ENCODE assay signal across 8 cellular contexts in genomic region chr12:57476162-57476992, GRCh38. TPM values are rescaled to one million over a fixed set of nuclear protein-coding genes. Genes with fewer than 3 reads are reported as not detected.
DNase-seq lines count a peak whose midpoint lies in the region; ATAC-seq and TF ChIP-seq lines count a peak whose summit lies in the region.

No MANE protein-coding gene starts in this region.

- no peaks in the 10 kb centered on the region for H3K27me3 Mint-ChIP-seq in activated T-helper 1 cell treated with anti-CD3 and anti-CD28 coated beads, Interleukin-12 subunit alpha, Interleukin-12 subunit beta, Interleukin-2, Interleukin-4 antibody, amounts not matched to agents 30 ng/mL and 10 ng/mL and 1 ng/mL, durations not matched to agents 14 hours and 24 hours and 36 hours (ENCODE audit: insufficient read depth)

- ATAC-seq in GM18498 (IDR thresholded peaks at IDR 0.05; ENCODE audit: unreplicated experiment) (peak; percentile 39), HG02885 (IDR thresholded peaks at IDR 0.05; ENCODE audit: poor library complexity, unreplicated experiment) (no peak), GM18867 (IDR thresholded peaks at IDR 0.05; ENCODE audit: unreplicated experiment) (no peak)

- H3K27me3 ChIP-seq in hepatocyte (peaks cover 56% of the 10 kb centered on the region), adrenal gland (peaks cover 26% of the 10 kb centered on the region)

- H3K36me3 Mint-ChIP-seq in activated T-helper 1 cell treated with anti-CD3 and anti-CD28 coated beads, Interleukin-12 subunit alpha, Interleukin-12 subunit beta, Interleukin-2, Interleukin-4 antibody, amounts not matched to agents 30 ng/mL and 10 ng/mL and 1 ng/mL, durations not matched to agents 14 hours and 24 hours and 36 hours (ENCODE audit: low read depth), result peaks cover 47% of the 10 kb centered on the region

- H3K4me1 ChIP-seq in hepatocyte (ENCODE audit: insufficient read depth), result peaks cover 13% of the 10 kb centered on the region
- peaks cover 11 to 14% of the 10 kb centered on the region in 2 donors for H3K4me1 ChIP-seq in adrenal gland (replicated peaks in 1 of 2)

- peak overlapping the region; percentile 95 for H3K4me2 ChIP-seq in hepatocyte

- H3K27ac ChIP-seq in hepatocyte (no peak overlapping the region), adrenal gland (peak overlapping the region in 1 of 5 donors; percentile 86)

- no peak overlapping the region for H3K4me3 ChIP-seq in hepatocyte
- H3K4me3 ChIP-seq in adrenal gland, result peak overlapping the region in 2 of 4 donors; percentile 7 to 49

- 31% methylated on average over 24 of the region's 29 CpGs for WGBS in hepatocyte (ENCODE audit: low lambda C conversion rate, missing lambda C conversion rate)
- WGBS in adrenal gland, 4 donors, result 16 to 25% (median 17%) methylated on average over 12 to 29 of the region's 29 CpGs

- TF ChIP-seq CTCF in hepatocyte (IDR thresholded peaks at IDR 0.05; ENCODE audit: poor library complexity) (no peak), adrenal gland (IDR thresholded peaks at IDR 0.05) (peak in 2 of 6 experiments; percentile 14)

- H3K36me3 ChIP-seq in hepatocyte (replicated peaks; ENCODE audit: insufficient read depth, low read depth) (no peaks in the 10 kb centered on the region), adrenal gland (replicated peaks in 1 of 2) (no peaks in the 10 kb centered on the region)

- no peaks in the 10 kb centered on the region for H3K79me2 ChIP-seq in hepatocyte

- no peak for TF ChIP-seq POLR2A in adrenal gland (IDR thresholded peaks at IDR 0.05)

- peak; percentile 66 for DNase-seq in HuH-7 (ENCODE audit: low spot score)
- DNase-seq in activated T-helper 1 cell treated with anti-CD3 and anti-CD28 coated beads, Interleukin-12 subunit alpha, Interleukin-12 subunit beta, Interleukin-2, Interleukin-4 antibody, amounts not matched to agents 30 ng/mL and 10 ng/mL and 1 ng/mL, durations not matched to agents 14 hours and 24 hours and 36 hours (ENCODE audit: low spot score), result peak; percentile 67
- DNase-seq in hepatocyte (ENCODE audit: low spot score), result no peak
- DNase-seq in stimulated activated CD4-positive, alpha-beta T cell treated with anti-CD3 and anti-CD28 coated beads, Interleukin-15, amount 100 ng/mL, for 24 hours, result peak; percentile 87
- DNase-seq in adrenal gland, result no peak

- no peaks in the 10 kb centered on the region for H3K9me3 Mint-ChIP-seq in activated T-helper 1 cell treated with anti-CD3 and anti-CD28 coated beads, Interleukin-12 subunit alpha, Interleukin-12 subunit beta, Interleukin-2, Interleukin-4 antibody, amounts not matched to agents 30 ng/mL and 10 ng/mL and 1 ng/mL, durations not matched to agents 14 hours and 24 hours and 36 hours

- H3K4me1 Mint-ChIP-seq in activated T-helper 1 cell treated with anti-CD3 and anti-CD28 coated beads, Interleukin-12 subunit alpha, Interleukin-12 subunit beta, Interleukin-2, Interleukin-4 antibody, amounts not matched to agents 30 ng/mL and 10 ng/mL and 1 ng/mL, durations not matched to agents 14 hours and 24 hours and 36 hours (ENCODE audit: low read depth), result peaks cover 54% of the 10 kb centered on the region

- H3K9me3 ChIP-seq in hepatocyte (ENCODE audit: low read depth) (no peaks in the 10 kb centered on the region), adrenal gland (replicated peaks in 1 of 3) (no peaks in the 10 kb centered on the region)

- peak overlapping the region; percentile 93 for H3K4me3 Mint-ChIP-seq in activated T-helper 1 cell treated with anti-CD3 and anti-CD28 coated beads, Interleukin-12 subunit alpha, Interleukin-12 subunit beta, Interleukin-2, Interleukin-4 antibody, amounts not matched to agents 30 ng/mL and 10 ng/mL and 1 ng/mL, durations not matched to agents 14 hours and 24 hours and 36 hours

- H2AFZ ChIP-seq in hepatocyte, result peak overlapping the region; percentile 63

- H3K27ac Mint-ChIP-seq in activated T-helper 1 cell treated with anti-CD3 and anti-CD28 coated beads, Interleukin-12 subunit alpha, Interleukin-12 subunit beta, Interleukin-2, Interleukin-4 antibody, amounts not matched to agents 30 ng/mL and 10 ng/mL and 1 ng/mL, durations not matched to agents 14 hours and 24 hours and 36 hours, result peak overlapping the region; percentile 97

- no peaks in the 10 kb centered on the region for H3K9me2 ChIP-seq in hepatocyte (replicated peaks; ENCODE audit: insufficient read depth)

- intact Hi-C loops in activated T-helper 1 cell treated with anti-CD3 and anti-CD28 coated beads, Interleukin-12 subunit alpha, Interleukin-12 subunit beta, Interleukin-2, Interleukin-4 antibody, amounts not matched to agents 30 ng/mL and 10 ng/mL and 1 ng/mL, durations not matched to agents 14 hours and 24 hours and 36 hours (cut with micrococcal nuclease), result loop anchor here (1.0 to 5.0 kb wide), 6 partner anchors 14 to 844 kb away; partner anchors contain the start of genes BAZ2A, CTDSP2, OS9 and PIP4K2C
- intact Hi-C loops in adrenal gland (cut with DNase I), result no loop called here

- no peaks in the 10 kb centered on the region for H4K20me1 ChIP-seq in hepatocyte (ENCODE audit: insufficient read depth, poor library complexity, severe bottlenecking)

RNA-seq across cellular contexts. Expression of gene ARHGAP9, which starts 3.3 kb away (rescaled TPM):
- 102 TPM in 2 replicates for total RNA-seq in activated T-helper 1 cell treated with anti-CD3 and anti-CD28 coated beads, Interleukin-12 subunit alpha, Interleukin-12 subunit beta, Interleukin-2, Interleukin-4 antibody, amounts not matched to agents 30 ng/mL and 10 ng/mL and 1 ng/mL, durations not matched to agents 14 hours and 24 hours and 36 hours
- total RNA-seq in hepatocyte (0.44 and 2.0 TPM in 2 replicates), adrenal gland (10 to 100 TPM in 7 of 8 donors, 1 to 10 TPM in 1; 7.5 to 39.4 (median 16.8) TPM)
- polyA plus RNA-seq in hepatocyte (2.2 and 3.6 TPM in 2 replicates), adrenal gland (10 to 100 TPM in 2 of 3 donors, 1 to 10 TPM in 1; 4.1 to 46.4 (median 19.4) TPM)

RNA-seq across cellular contexts. Expression of gene MARS1, which starts 11.5 kb away (rescaled TPM):
- 283 and 318 TPM in 2 replicates for total RNA-seq in activated T-helper 1 cell treated with anti-CD3 and anti-CD28 coated beads, Interleukin-12 subunit alpha, Interleukin-12 subunit beta, Interleukin-2, Interleukin-4 antibody, amounts not matched to agents 30 ng/mL and 10 ng/mL and 1 ng/mL, durations not matched to agents 14 hours and 24 hours and 36 hours
- total RNA-seq in hepatocyte, result 117 and 124 TPM in 2 replicates
- polyA plus RNA-seq in hepatocyte, result 147 and 158 TPM in 2 replicates
- 100 to 1,000 TPM in 4 of 8 donors, 10 to 100 TPM in 4; 38.3 to 182 (median 116) TPM for total RNA-seq in adrenal gland
- 100 to 1,000 TPM; 114 to 210 (median 143) TPM for polyA plus RNA-seq in adrenal gland

RNA-seq across cellular contexts. Expression of gene GLI1, which starts 16.8 kb away (rescaled TPM):
- total RNA-seq in activated T-helper 1 cell treated with anti-CD3 and anti-CD28 coated beads, Interleukin-12 subunit alpha, Interleukin-12 subunit beta, Interleukin-2, Interleukin-4 antibody, amounts not matched to agents 30 ng/mL and 10 ng/mL and 1 ng/mL, durations not matched to agents 14 hours and 24 hours and 36 hours, result 1.5 and 2.5 TPM in 2 replicates
- total RNA-seq in hepatocyte (5.9 and 7.6 TPM in 2 replicates), adrenal gland (1 to 10 TPM in 4 of 8 donors, under 1 TPM in 4; 0.30 to 2.8 (median 0.92) TPM)
- polyA plus RNA-seq in hepatocyte (5.1 and 6.0 TPM in 2 replicates), adrenal gland (1 to 10 TPM in 2 of 3 donors, under 1 TPM in 1; 0.44 to 7.2 (median 4.4) TPM)

RNA-seq across cellular contexts. Expression of gene INHBE, which starts 21.3 kb away (rescaled TPM):
- total RNA-seq in activated T-helper 1 cell treated with anti-CD3 and anti-CD28 coated beads, Interleukin-12 subunit alpha, Interleukin-12 subunit beta, Interleukin-2, Interleukin-4 antibody, amounts not matched to agents 30 ng/mL and 10 ng/mL and 1 ng/mL, durations not matched to agents 14 hours and 24 hours and 36 hours, result 0.22 and 0.41 TPM in 2 replicates
- total RNA-seq in hepatocyte (44.2 and 45.9 TPM in 2 replicates), adrenal gland (not detected)
- polyA plus RNA-seq in hepatocyte (6.1 and 15.1 TPM in 2 replicates), adrenal gland (not detected)

RNA-seq across cellular contexts. Expression of gene INHBC, which starts 41.8 kb away (rescaled TPM):
- 0.15 TPM in 1 of 2 replicates, not detected in the other for total RNA-seq in activated T-helper 1 cell treated with anti-CD3 and anti-CD28 coated beads, Interleukin-12 subunit alpha, Interleukin-12 subunit beta, Interleukin-2, Interleukin-4 antibody, amounts not matched to agents 30 ng/mL and 10 ng/mL and 1 ng/mL, durations not matched to agents 14 hours and 24 hours and 36 hours
- total RNA-seq in hepatocyte (1.3 and 1.8 TPM in 2 replicates), adrenal gland (not detected)
- polyA plus RNA-seq in hepatocyte (1.5 and 3.4 TPM in 2 replicates), adrenal gland (not detected)

Comparison
In these comparisons a context has a peak if more than half of its experiments do, and no peak if none do; other contexts are left out.
1. DNase-seq: peak in HuH-7 (single experiment), activated T-helper 1 cell treated with anti-CD3 and anti-CD28 coated beads, Interleukin-12 subunit alpha, Interleukin-12 subunit beta, Interleukin-2, Interleukin-4 antibody, amounts not matched to agents 30 ng/mL and 10 ng/mL and 1 ng/mL, durations not matched to agents 14 hours and 24 hours and 36 hours (single experiment) and stimulated activated CD4-positive, alpha-beta T cell treated with anti-CD3 and anti-CD28 coated beads, Interleukin-15, amount 100 ng/mL, for 24 hours (single experiment); none in hepatocyte (single experiment) and adrenal gland (0 of 7).